12 cellular contexts compared by ENCODE assay signal in genomic region chr20:58246346-58246745, GRCh38. TPM values are rescaled to one million over a fixed set of nuclear protein-coding genes. Genes with fewer than 3 reads are reported as not detected.
A peak's percentile ranks its signal among the peaks of the same experiment; 100 is the strongest.
DNase-seq lines count a peak whose midpoint lies in the region; ATAC-seq, FAIRE-seq and TF ChIP-seq lines count a peak whose summit lies in the region.
"Had no signal": no experiment of that assay in that cellular context is flagged by ENCODE, and none has a peak within 500 bp of the region (broad histone marks: within the 10 kb centered on the region; RNA-seq: fewer than 3 reads in every experiment).

No MANE protein-coding gene starts in this region.

- no peak overlapping the region for H3K4me3 Mint-ChIP-seq in activated CD4-positive, alpha-beta memory T cell treated with anti-CD3 and anti-CD28 coated beads for 36 hours
- H3K4me3 Mint-ChIP-seq: activated naive CD8-positive, alpha-beta T cell treated with anti-CD3 and anti-CD28 coated beads, Interleukin-2, amount 10 ng/mL, durations not matched to agents 7 days and 5 days had no signal

- no peak overlapping the region for H3K27ac Mint-ChIP-seq in activated CD4-positive, alpha-beta memory T cell treated with anti-CD3 and anti-CD28 coated beads for 36 hours
- H3K27ac Mint-ChIP-seq: activated naive CD8-positive, alpha-beta T cell treated with anti-CD3 and anti-CD28 coated beads, Interleukin-2, amount 10 ng/mL, durations not matched to agents 7 days and 5 days had no signal

- H3K4me1 Mint-ChIP-seq in activated CD4-positive, alpha-beta memory T cell treated with anti-CD3 and anti-CD28 coated beads for 36 hours (ENCODE audit: low read depth), result no peaks in the 10 kb centered on the region

- H3K27ac ChIP-seq in C4-2B, result no peak overlapping the region
- H3K27ac ChIP-seq: KMS-11 had no signal

- CTCF ChIA-PET in activated CD4-positive, alpha-beta memory T cell treated with anti-CD3 and anti-CD28 coated beads for 36 hours (lab: Charles Lee), result interaction anchor here (1.0 to 1.9 kb wide), 3 partner anchors 9 to 106 kb away, joined by 3 to 4 read pairs (median 4); no protein-coding TSS in a partner anchor

- no peaks in the 10 kb centered on the region for H3K27me3 Mint-ChIP-seq in activated CD4-positive, alpha-beta memory T cell treated with anti-CD3 and anti-CD28 coated beads for 36 hours
- H3K27me3 Mint-ChIP-seq: activated naive CD8-positive, alpha-beta T cell treated with anti-CD3 and anti-CD28 coated beads, Interleukin-2, amount 10 ng/mL, durations not matched to agents 7 days and 5 days had no signal

- TF ChIP-seq CTCF in C4-2B (conservative IDR thresholded peaks at IDR 0.05) (peak; percentile 43), GM13976 (IDR thresholded peaks at IDR 0.05; ENCODE audit: borderline replicate concordance, control extremely low read depth, extremely low read depth, insufficient read depth, missing control alignments) (no peak)

- peak; percentile 64 for DNase-seq in HTR-8/SVneo (ENCODE audit: insufficient read length, low spot score)
- peak; percentile 18 for DNase-seq in astrocyte of the hippocampus (ENCODE audit: low read depth, low spot score)
- DNase-seq in left lobe of liver (ENCODE audit: low spot score), result no peak
- DNase-seq in stimulated activated CD4-positive, alpha-beta T cell treated with anti-CD3 and anti-CD28 coated beads, Interleukin-2, amount 100 ng/mL, for 24 hours, result no peak
- DNase-seq in activated CD4-positive, alpha-beta memory T cell treated with anti-CD3 and anti-CD28 coated beads for 36 hours, result no peak
- DNase-seq in GM13976 (ENCODE audit: low spot score), result no peak
- DNase-seq: activated naive CD8-positive, alpha-beta T cell treated with anti-CD3 and anti-CD28 coated beads, Interleukin-2, amount 10 ng/mL, durations not matched to agents 7 days and 5 days; T-helper 9 cell had no signal

- intact Hi-C loops in activated CD4-positive, alpha-beta memory T cell treated with anti-CD3 and anti-CD28 coated beads for 36 hours (cut with micrococcal nuclease), result no loop called here

- POLR2A ChIA-PET in activated CD4-positive, alpha-beta memory T cell treated with anti-CD3 and anti-CD28 coated beads for 36 hours (lab: Charles Lee), result no interaction called here

- ATAC-seq in left lobe of liver, result peak; percentile 52
- ATAC-seq in GM21390 (IDR thresholded peaks at IDR 0.05; ENCODE audit: unreplicated experiment), result no peak

- peaks cover 31% of the 10 kb centered on the region for H3K36me3 Mint-ChIP-seq in activated CD4-positive, alpha-beta memory T cell treated with anti-CD3 and anti-CD28 coated beads for 36 hours

- no peaks in the 10 kb centered on the region for H3K9me3 Mint-ChIP-seq in activated CD4-positive, alpha-beta memory T cell treated with anti-CD3 and anti-CD28 coated beads for 36 hours
- H3K9me3 Mint-ChIP-seq: activated naive CD8-positive, alpha-beta T cell treated with anti-CD3 and anti-CD28 coated beads, Interleukin-2, amount 10 ng/mL, durations not matched to agents 7 days and 5 days had no signal

- in situ Hi-C loops in GM13976 (cut with MboI; ENCODE audit: low sequenced_read_pairs, unreplicated experiment), result loop anchor here (10.0 to 25.0 kb wide), 3 partner anchors 208 to 591 kb away; no protein-coding TSS in a partner anchor

- peak; percentile 96 for FAIRE-seq in HTR-8/SVneo (lab: Jason Lieb, UNC)

RNA-seq across cellular contexts. Expression of gene ANKRD60, which starts 17.9 kb away (rescaled TPM):
- not detected for total RNA-seq in left lobe of liver
- total RNA-seq in activated CD4-positive, alpha-beta memory T cell treated with anti-CD3 and anti-CD28 coated beads for 36 hours, result not detected
- total RNA-seq: activated naive CD8-positive, alpha-beta T cell treated with anti-CD3 and anti-CD28 coated beads, Interleukin-2, amount 10 ng/mL, durations not matched to agents 7 days and 5 days; temporal lobe had no signal

Comparison
In these comparisons a context has a peak if more than half of its experiments do, and no peak if none do; other contexts are left out.
1. DNase-seq: peak in HTR-8/SVneo (single experiment) and astrocyte of the hippocampus (single experiment); none in left lobe of liver (single experiment), stimulated activated CD4-positive, alpha-beta T cell treated with anti-CD3 and anti-CD28 coated beads, Interleukin-2, amount 100 ng/mL, for 24 hours (0 of 2), activated CD4-positive, alpha-beta memory T cell treated with anti-CD3 and anti-CD28 coated beads for 36 hours (single experiment) and GM13976 (single experiment).